Comparison of ENCODE assay signal across 8 cellular contexts in genomic region chr11:72737341-72737740, GRCh38. TPM values are rescaled to one million over a fixed set of nuclear protein-coding genes. Genes with fewer than 3 reads are reported as not detected.
DNase-seq lines count a peak whose midpoint lies in the region; ATAC-seq lines count a peak whose summit lies in the region.

No MANE protein-coding gene starts in this region.

- H3K27ac Mint-ChIP-seq in activated T-helper 1 cell treated with anti-CD3 and anti-CD28 coated beads, Interleukin-12 subunit alpha, Interleukin-12 subunit beta, Interleukin-2, Interleukin-4 antibody, amounts not matched to agents 30 ng/mL and 10 ng/mL and 1 ng/mL, durations not matched to agents 14 hours and 24 hours and 36 hours, result peak overlapping the region; percentile 99

- no peak for DNase-seq in activated T-cell treated with anti-CD3 and anti-CD28 coated beads, Interleukin-2, amount 50 U/mL, for 4 hours
- no peak for DNase-seq in activated T-cell treated with anti-CD3 and anti-CD28 coated beads, Interleukin-2, amount 50 U/mL, for 1 hour
- no peak for DNase-seq in activated T-helper 1 cell treated with anti-CD3 and anti-CD28 coated beads, Interleukin-12 subunit alpha, Interleukin-12 subunit beta, Interleukin-2, Interleukin-4 antibody, amounts not matched to agents 30 ng/mL and 10 ng/mL and 1 ng/mL, durations not matched to agents 14 hours and 24 hours and 36 hours (ENCODE audit: low spot score)
- no peak for DNase-seq in substantia nigra (lab: John Stamatoyannopoulos, UW)
- no peak for DNase-seq in stimulated activated CD4-positive, alpha-beta T cell treated with anti-CD3 and anti-CD28 coated beads, Interleukin-15, amount 100 ng/mL, for 24 hours
- no peak for DNase-seq in NAMALWA (ENCODE audit: low spot score)

- H3K4me1 Mint-ChIP-seq in activated T-cell treated with anti-CD3 and anti-CD28 coated beads, Interleukin-2, amount 50 U/mL, for 4 hours (ENCODE audit: low read depth), result peaks cover 63% of the 10 kb centered on the region
- H3K4me1 Mint-ChIP-seq in activated T-helper 1 cell treated with anti-CD3 and anti-CD28 coated beads, Interleukin-12 subunit alpha, Interleukin-12 subunit beta, Interleukin-2, Interleukin-4 antibody, amounts not matched to agents 30 ng/mL and 10 ng/mL and 1 ng/mL, durations not matched to agents 14 hours and 24 hours and 36 hours (ENCODE audit: low read depth), result peaks cover 48% of the 10 kb centered on the region

- peak overlapping the region; percentile 29 for H3K4me3 Mint-ChIP-seq in activated T-cell treated with anti-CD3 and anti-CD28 coated beads, Interleukin-2, amount 50 U/mL, for 4 hours
- H3K4me3 Mint-ChIP-seq in activated T-helper 1 cell treated with anti-CD3 and anti-CD28 coated beads, Interleukin-12 subunit alpha, Interleukin-12 subunit beta, Interleukin-2, Interleukin-4 antibody, amounts not matched to agents 30 ng/mL and 10 ng/mL and 1 ng/mL, durations not matched to agents 14 hours and 24 hours and 36 hours, result no peak overlapping the region

- no peaks in the 10 kb centered on the region for H3K27me3 Mint-ChIP-seq in activated T-cell treated with anti-CD3 and anti-CD28 coated beads, Interleukin-2, amount 50 U/mL, for 4 hours (ENCODE audit: low read depth)
- no peaks in the 10 kb centered on the region for H3K27me3 Mint-ChIP-seq in activated T-helper 1 cell treated with anti-CD3 and anti-CD28 coated beads, Interleukin-12 subunit alpha, Interleukin-12 subunit beta, Interleukin-2, Interleukin-4 antibody, amounts not matched to agents 30 ng/mL and 10 ng/mL and 1 ng/mL, durations not matched to agents 14 hours and 24 hours and 36 hours (ENCODE audit: insufficient read depth)

- no peaks in the 10 kb centered on the region for H3K9me3 Mint-ChIP-seq in activated T-cell treated with anti-CD3 and anti-CD28 coated beads, Interleukin-2, amount 50 U/mL, for 4 hours
- H3K9me3 Mint-ChIP-seq in activated T-helper 1 cell treated with anti-CD3 and anti-CD28 coated beads, Interleukin-12 subunit alpha, Interleukin-12 subunit beta, Interleukin-2, Interleukin-4 antibody, amounts not matched to agents 30 ng/mL and 10 ng/mL and 1 ng/mL, durations not matched to agents 14 hours and 24 hours and 36 hours, result no peaks in the 10 kb centered on the region

- H3K27me3 ChIP-seq in layer of hippocampus (ENCODE audit: control insufficient read depth, insufficient read depth, low read length), result no peaks in the 10 kb centered on the region

- H3K27ac ChIP-seq in layer of hippocampus (ENCODE audit: low read depth, low read length), result peak overlapping the region; percentile 38
- H3K27ac ChIP-seq in substantia nigra (ENCODE audit: low read depth, low read length, poor library complexity, severe bottlenecking), result peak overlapping the region; percentile 43

- intact Hi-C loops in activated T-helper 1 cell treated with anti-CD3 and anti-CD28 coated beads, Interleukin-12 subunit alpha, Interleukin-12 subunit beta, Interleukin-2, Interleukin-4 antibody, amounts not matched to agents 30 ng/mL and 10 ng/mL and 1 ng/mL, durations not matched to agents 14 hours and 24 hours and 36 hours (cut with micrococcal nuclease), result no loop called here

- peaks cover 2% of the 10 kb centered on the region for H3K36me3 Mint-ChIP-seq in activated T-cell treated with anti-CD3 and anti-CD28 coated beads, Interleukin-2, amount 50 U/mL, for 4 hours (ENCODE audit: insufficient read depth)
- H3K36me3 Mint-ChIP-seq in activated T-helper 1 cell treated with anti-CD3 and anti-CD28 coated beads, Interleukin-12 subunit alpha, Interleukin-12 subunit beta, Interleukin-2, Interleukin-4 antibody, amounts not matched to agents 30 ng/mL and 10 ng/mL and 1 ng/mL, durations not matched to agents 14 hours and 24 hours and 36 hours (ENCODE audit: low read depth), result peaks cover 5% of the 10 kb centered on the region

- ATAC-seq in activated T-cell treated with anti-CD3 and anti-CD28 coated beads, Interleukin-2, amount 50 U/mL, for 4 hours, result no peak
- no peak for ATAC-seq in HG02678 (IDR thresholded peaks at IDR 0.05; ENCODE audit: unreplicated experiment)

RNA-seq across cellular contexts. Expression of gene ARAP1, which starts 14.9 kb away (rescaled TPM):
- total RNA-seq in activated T-cell treated with anti-CD3 and anti-CD28 coated beads, Interleukin-2, amount 50 U/mL, for 4 hours, result 10 to 100 TPM; 52.3 to 58.1 (median 52.8) TPM
- total RNA-seq in activated T-helper 1 cell treated with anti-CD3 and anti-CD28 coated beads, Interleukin-12 subunit alpha, Interleukin-12 subunit beta, Interleukin-2, Interleukin-4 antibody, amounts not matched to agents 30 ng/mL and 10 ng/mL and 1 ng/mL, durations not matched to agents 14 hours and 24 hours and 36 hours, result 78.8 and 88.6 TPM in 2 replicates

RNA-seq across cellular contexts. Expression of gene STARD10, which starts 56.5 kb away (rescaled TPM):
- total RNA-seq in activated T-cell treated with anti-CD3 and anti-CD28 coated beads, Interleukin-2, amount 50 U/mL, for 4 hours, result 10 to 100 TPM in 2 of 3 donors, 1 to 10 TPM in 1; 9.4 to 13.8 (median 13.0) TPM
- total RNA-seq in activated T-helper 1 cell treated with anti-CD3 and anti-CD28 coated beads, Interleukin-12 subunit alpha, Interleukin-12 subunit beta, Interleukin-2, Interleukin-4 antibody, amounts not matched to agents 30 ng/mL and 10 ng/mL and 1 ng/mL, durations not matched to agents 14 hours and 24 hours and 36 hours, result 19.8 and 23.9 TPM in 2 replicates
